In genomic region chr17:80147035-80147939, GRCh38 we compare ENCODE assay signal across 8 cellular contexts. TPM values are rescaled to one million over a fixed set of nuclear protein-coding genes. Genes with fewer than 3 reads are reported as not detected.
DNase-seq lines count a peak whose midpoint lies in the region; ATAC-seq and TF ChIP-seq lines count a peak whose summit lies in the region.

EIF4A3 (minus strand) TSS chr17:80147128; CDS start chr17:80146961, 167 bp downstream.

- H3K4me3 ChIP-seq in prostate gland (peak within 1 kb of the TSS; percentile 83 to 89), urinary bladder (ENCODE audit: low read depth, low read length) (peak within 1 kb of the TSS; percentile 84)

- TF ChIP-seq CTCF in prostate gland (IDR thresholded peaks at IDR 0.05), result peak in 2 of 4 experiments; percentile 33 to 42

- DNase-seq in NCI-H187 treated with DMSO at 0.1 percent for 48 hours (lab: John Stamatoyannopoulos, UW) (peak; percentile 82), anterior cingulate cortex (lab: John Stamatoyannopoulos, UW) (peak; percentile 54 to 99 (median 96)), left ventricle myocardium superior (peak; percentile 99), prostate gland (ENCODE audit: low spot score) (peak; percentile 99)

- H3K36me3 ChIP-seq in prostate gland (peaks cover 5 to 6% of the 10 kb centered on the region in 2 donors), urinary bladder (ENCODE audit: insufficient read depth) (peaks cover 5% of the 10 kb centered on the region)

- no peaks in the 10 kb centered on the region for H3K4me1 ChIP-seq in prostate gland (replicated peaks)
- H3K4me1 ChIP-seq in urinary bladder (ENCODE audit: insufficient read depth), result peaks cover 5% of the 10 kb centered on the region

- H3K27ac ChIP-seq in prostate gland (peak within 1 kb of the TSS; percentile 96), urinary bladder (ENCODE audit: low read depth) (peak within 1 kb of the TSS; percentile 75)

- intact Hi-C loops in T-helper 2 cell treated with Interferon-gamma antibody and Interleukin-4, amounts not matched to agents 100 ng/mL and 5 ng/mL, for 36 hours (cut with micrococcal nuclease), result loop anchor here (1.0 kb wide), 4 partner anchors 46 to 268 kb away; partner anchors contain the start of genes ENDOV and GAA
- intact Hi-C loops in left ventricle myocardium superior (cut with micrococcal nuclease) (no loop called here), prostate gland (cut with DNase I) (loop anchor here (1.0 kb wide), 1 partner anchor 46 kb away; the partner anchor contains the start of gene GAA)

- no peaks in the 10 kb centered on the region for H3K9me3 ChIP-seq in prostate gland

- WGBS in prostate gland, result under 1% methylated on average over 63 of the region's 97 CpGs
- under 1% methylated on average over 97 of the region's 97 CpGs for WGBS in urinary bladder

- ATAC-seq in GM18498 (IDR thresholded peaks at IDR 0.05; ENCODE audit: unreplicated experiment) (peak; percentile 89), HG02938 (IDR thresholded peaks at IDR 0.05; ENCODE audit: unreplicated experiment) (peak; percentile 87), left ventricle myocardium superior (peak; percentile 98)

- TF ChIP-seq POLR2A in prostate gland (IDR thresholded peaks at IDR 0.05), result peak; percentile 95

- no peaks in the 10 kb centered on the region for H3K27me3 ChIP-seq in prostate gland (replicated peaks; ENCODE audit: insufficient read depth)

RNA-seq across cellular contexts. Expression of gene EIF4A3, which starts in this region (rescaled TPM):
- 143 and 150 TPM in 2 replicates for total RNA-seq in T-helper 2 cell treated with Interferon-gamma antibody and Interleukin-4, amounts not matched to agents 100 ng/mL and 5 ng/mL, for 36 hours
- total RNA-seq in left ventricle myocardium superior (31.6 TPM), prostate gland (10 to 100 TPM; 69.7 to 72.9 TPM), urinary bladder (59.5 TPM)
- polyA plus RNA-seq in urinary bladder, result 80.3 TPM

Comparison
In these comparisons a context has a peak if more than half of its experiments do, and no peak if none do; other contexts are left out.
1. Peak in every context shown above with its lines: DNase-seq, ATAC-seq, H3K4me3 ChIP-seq and H3K27ac ChIP-seq.